Comparison of ENCODE assay signal across 12 cellular contexts in genomic region chr2:45001629-45002385, GRCh38. TPM values are rescaled to one million over a fixed set of nuclear protein-coding genes. Genes with fewer than 3 reads are reported as not detected.
DNase-seq lines count a peak whose midpoint lies in the region; ATAC-seq and TF ChIP-seq lines count a peak whose summit lies in the region.
"Had no signal": no experiment of that assay in that cellular context is flagged by ENCODE, and none has a peak within 500 bp of the region (broad histone marks: within the 10 kb centered on the region; RNA-seq: fewer than 3 reads in every experiment).

No MANE protein-coding gene starts in this region.

- H3K27me3 Mint-ChIP-seq in brain (peaks cover 99% of the 10 kb centered on the region), memory B cell (peaks cover 29% of the 10 kb centered on the region), Caco-2 (ENCODE audit: insufficient read depth, unreplicated experiment) (peaks cover 10% of the 10 kb centered on the region)

- 31 to 37% methylated on average over 17 of the region's 17 CpGs for WGBS in lower leg skin, 2 donors

- H3K36me3 Mint-ChIP-seq in brain (peaks cover 6% of the 10 kb centered on the region), memory B cell (no peaks in the 10 kb centered on the region), Caco-2 (ENCODE audit: insufficient read depth, unreplicated experiment) (no peaks in the 10 kb centered on the region)

- CTCF ChIA-PET in Caco-2 (lab: Charles Lee) = interaction anchor here (0.5 kb wide), 1 partner anchor 66 kb away, joined by 4 read pairs; no protein-coding TSS in a partner anchor

- no peaks in the 10 kb centered on the region for H3K9me3 ChIP-seq in cardiac muscle cell (ENCODE audit: low read depth)
- H3K9me3 ChIP-seq in upper lobe of right lung = no peaks in the 10 kb centered on the region
- H3K9me3 ChIP-seq in Caco-2 = no peaks in the 10 kb centered on the region

- peaks cover 30% of the 10 kb centered on the region for H3K4me1 Mint-ChIP-seq in brain
- peaks cover 15% of the 10 kb centered on the region for H3K4me1 Mint-ChIP-seq in memory B cell
- no peaks in the 10 kb centered on the region for H3K4me1 Mint-ChIP-seq in Caco-2 (ENCODE audit: low read depth, unreplicated experiment)

- peak overlapping the region in 1 of 5 experiments; percentile 65 for H3K27ac Mint-ChIP-seq in brain
- H3K27ac Mint-ChIP-seq in memory B cell = no peak overlapping the region
- no peak overlapping the region for H3K27ac Mint-ChIP-seq in Caco-2 (ENCODE audit: unreplicated experiment)

- H3K27ac ChIP-seq in cardiac muscle cell = no peak overlapping the region
- H3K27ac ChIP-seq in upper lobe of right lung = no peak overlapping the region

- H3K4me1 ChIP-seq in cardiac muscle cell (ENCODE audit: low read depth) (peaks cover 3% of the 10 kb centered on the region), upper lobe of right lung (peaks cover 29% of the 10 kb centered on the region), Caco-2 (no peaks in the 10 kb centered on the region)

- intact Hi-C loops in Right ventricle myocardium inferior (cut with DNase I) (no loop called here), upper lobe of right lung (cut with DNase I) (no loop called here), lower leg skin (cut with DNase I; ENCODE audit: low total_unique reads) (no loop called here), Caco-2 (cut with micrococcal nuclease; ENCODE audit: unreplicated experiment) (no loop called here)

- no peaks in the 10 kb centered on the region for H3K36me3 ChIP-seq in cardiac muscle cell
- H3K36me3 ChIP-seq in upper lobe of right lung = no peaks in the 10 kb centered on the region
- no peaks in the 10 kb centered on the region for H3K36me3 ChIP-seq in Caco-2 (ENCODE audit: control insufficient read depth, insufficient read depth, low read length)

- H3K27me3 ChIP-seq in cardiac muscle cell (peaks cover 100% of the 10 kb centered on the region), upper lobe of right lung (peaks cover 99% of the 10 kb centered on the region), Caco-2 (replicated peaks; ENCODE audit: control insufficient read depth, insufficient read depth, low read length) (no peaks in the 10 kb centered on the region)

- POLR2A ChIA-PET in Caco-2 (lab: Charles Lee) = interaction anchor here (0.5 kb wide), 1 partner anchor 257 kb away, joined by 3 read pairs; no protein-coding TSS in a partner anchor

- H3K4me3 ChIP-seq in cardiac muscle cell (peak overlapping the region; percentile 26), upper lobe of right lung (peak overlapping the region; percentile 30), lower leg skin (ENCODE audit: low read depth, poor library complexity, severe bottlenecking) (no peak overlapping the region), Caco-2 (ENCODE audit: low read depth, low read length) (no peak overlapping the region)

- H3K9me3 Mint-ChIP-seq in brain (peaks cover 0 to 22% (median 4%) of the 10 kb centered on the region in 5 experiments), memory B cell (no peaks in the 10 kb centered on the region), Caco-2 (ENCODE audit: unreplicated experiment) (no peaks in the 10 kb centered on the region)

- ATAC-seq in Right ventricle myocardium inferior = no peak
- no peak for ATAC-seq in memory B cell (ENCODE audit: low read depth)
- ATAC-seq in upper lobe of right lung = no peak

- H3K4me3 Mint-ChIP-seq in brain (peak overlapping the region; percentile 30 to 79 (median 58)), memory B cell (peak overlapping the region; percentile 53), Caco-2 (ENCODE audit: unreplicated experiment) (no peak overlapping the region)

- DNase-seq in cardiac muscle cell (ENCODE audit: low read depth in 1 of 2, low spot score in 1 of 2) = no peak
- no peak for DNase-seq in Right ventricle myocardium inferior (ENCODE audit: missing footprints)
- no peak for DNase-seq in memory B cell (ENCODE audit: low spot score in 2 of 2)
- DNase-seq in upper lobe of right lung = no peak
- no peak for DNase-seq in lower leg skin (ENCODE audit: low spot score in 2 of 2)
- DNase-seq in NCI-H524 (lab: John Stamatoyannopoulos, UW) = no peak
- no peak for DNase-seq in Caco-2
- DNase-seq: C1 segment of cervical spinal cord, HCEC 1CT, NCI-H2227 treated with DMSO at 0.1 percent for 48 hours, SW 1271 had no signal

- BruUV-seq in Caco-2 (replicated peaks; lab: Mats Ljungman, UMichigan) = no TSS peak

- peak; percentile 16 for TF ChIP-seq CTCF in cardiac muscle cell (IDR thresholded peaks at IDR 0.05; ENCODE audit: low read depth, low read length)
- TF ChIP-seq CTCF in brain (conservative IDR thresholded peaks at IDR 0.05) = no peak
- no peak for TF ChIP-seq CTCF in upper lobe of right lung (IDR thresholded peaks at IDR 0.05)
- no peak for TF ChIP-seq CTCF in lower leg skin (IDR thresholded peaks at IDR 0.05)
- no peak for TF ChIP-seq CTCF in Caco-2 (IDR thresholded peaks at IDR 0.05; ENCODE audit: insufficient read depth in 1 of 2, low read depth in 1 of 2, low read length in 1 of 2, severe bottlenecking in 1 of 2, unreplicated experiment in 1 of 2)

- no peak for TF ChIP-seq POLR2A in lower leg skin (IDR thresholded peaks at IDR 0.05)

RNA-seq across cellular contexts. Expression of gene SIX2, which starts 7.4 kb away (rescaled TPM):
- total RNA-seq in cardiac muscle cell (0.63 and 0.89 TPM in 2 replicates), Right ventricle myocardium inferior (0.65 TPM), upper lobe of right lung (not detected), lower leg skin (under 1 TPM in 1 of 4 donors, not detected in 3; 0.58 TPM), Caco-2 (2022) (0.88 and 1.9 TPM in 2 replicates)
- polyA plus RNA-seq in cardiac muscle cell (0.78 and 1.0 TPM in 2 replicates), brain (ENCODE audit: insufficient read depth, low read depth, low replicate concordance) (18.6 TPM)

Comparison
In these comparisons a context has a peak if more than half of its experiments do, and no peak if none do; other contexts are left out.
1. H3K4me3 ChIP-seq: peak in cardiac muscle cell (single experiment) and upper lobe of right lung (single experiment); none in lower leg skin (single experiment) and Caco-2 (single experiment).